8 cellular contexts compared by ENCODE assay signal in genomic region chr2:36597532-36598377, GRCh38. TPM values are rescaled to one million over a fixed set of nuclear protein-coding genes. Genes with fewer than 3 reads are reported as not detected.
DNase-seq lines count a peak whose midpoint lies in the region; ATAC-seq and TF ChIP-seq lines count a peak whose summit lies in the region.

A gene with protein sequence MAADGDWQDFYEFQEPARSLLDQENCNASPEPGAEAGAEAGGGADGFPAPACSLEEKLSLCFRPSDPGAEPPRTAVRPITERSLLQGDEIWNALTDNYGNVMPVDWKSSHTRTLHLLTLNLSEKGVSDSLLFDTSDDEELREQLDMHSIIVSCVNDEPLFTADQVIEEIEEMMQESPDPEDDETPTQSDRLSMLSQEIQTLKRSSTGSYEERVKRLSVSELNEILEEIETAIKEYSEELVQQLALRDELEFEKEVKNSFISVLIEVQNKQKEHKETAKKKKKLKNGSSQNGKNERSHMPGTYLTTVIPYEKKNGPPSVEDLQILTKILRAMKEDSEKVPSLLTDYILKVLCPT (minus strand): TSS chr2:36598168. CDS start chr2:36598142, 26 bp downstream.

- 0% methylated on average over 54 to 81 of the region's 81 CpGs for WGBS in heart right ventricle, 2 donors

- no peaks in the 10 kb centered on the region; the same call in 1 of the 2 replicates for H3K27me3 Mint-ChIP-seq in HFFc6 (ENCODE audit: insufficient read depth)

- peak within 1 kb of the TSS; percentile 93 for H3K4me3 Mint-ChIP-seq in HFFc6

- peaks cover 0 to 34% (median 24%) of the 10 kb centered on the region in 9 donors for H3K4me1 ChIP-seq in heart right ventricle
- H3K4me1 ChIP-seq in upper lobe of right lung = peaks cover 19% of the 10 kb centered on the region

- peaks cover 47% of the 10 kb centered on the region for H3K36me3 Mint-ChIP-seq in HFFc6 (ENCODE audit: low read depth)

- no peaks in the 10 kb centered on the region for H3K27me3 ChIP-seq in heart right ventricle
- H3K27me3 ChIP-seq in upper lobe of right lung = no peaks in the 10 kb centered on the region

- intact Hi-C loops in heart right ventricle (cut with DNase I) = loop anchor here in 1 of 10 donors (2.0 kb wide), 1 partner anchor 245 kb away; no protein-coding TSS in a partner anchor
- intact Hi-C loops in posterior vena cava (cut with DNase I) = no loop called here
- intact Hi-C loops in upper lobe of right lung (cut with DNase I) = no loop called here

- no peaks in the 10 kb centered on the region for H3K9me3 ChIP-seq in heart right ventricle
- no peaks in the 10 kb centered on the region for H3K9me3 ChIP-seq in upper lobe of right lung

- H3K27ac Mint-ChIP-seq in HFFc6 = peak within 1 kb of the TSS; percentile 87

- peak within 1 kb of the TSS; percentile 71 to 99 (median 99) for H3K27ac ChIP-seq in heart right ventricle
- H3K27ac ChIP-seq in upper lobe of right lung = peak within 1 kb of the TSS; percentile 97

- peaks cover 62% of the 10 kb centered on the region for H3K4me1 Mint-ChIP-seq in HFFc6 (ENCODE audit: low read depth)

- H3K36me3 ChIP-seq in heart right ventricle (peaks cover 0 to 14% (median 0%) of the 10 kb centered on the region in 9 donors), upper lobe of right lung (no peaks in the 10 kb centered on the region)

- H3K4me3 ChIP-seq in GM12875 (ENCODE audit: low read depth, low read length) (peak within 1 kb of the TSS; percentile 66), heart right ventricle (peak within 1 kb of the TSS; percentile 71 to 100 (median 99)), upper lobe of right lung (peak within 1 kb of the TSS; percentile 99)

- peak; percentile 96 to 99 (median 98) for ATAC-seq in heart right ventricle
- peak; percentile 98 for ATAC-seq in upper lobe of right lung

- no peak for TF ChIP-seq CTCF in GM12875 (IDR thresholded peaks at IDR 0.05; ENCODE audit: borderline replicate concordance, insufficient read depth, low read depth, low read length)
- TF ChIP-seq CTCF in HFFc6 (IDR thresholded peaks at IDR 0.05) = no peak
- peak in 1 of 9 donors; percentile 15 for TF ChIP-seq CTCF in heart right ventricle (IDR thresholded peaks at IDR 0.05)
- TF ChIP-seq CTCF in upper lobe of right lung (IDR thresholded peaks at IDR 0.05) = no peak

- DNase-seq in HFFc6 (peak; percentile 69), MV-4-11 (lab: John Stamatoyannopoulos, UW) (peak; percentile 68), T-helper 1 cell (peak; percentile 31 to 74 (median 42)), amniotic epithelial cell (ENCODE audit: low read depth) (peak; percentile 63), heart right ventricle (peak; percentile 78 to 81), posterior vena cava (ENCODE audit: low spot score) (peak; percentile 90), upper lobe of right lung (peak; percentile 92)

- peaks cover 21% of the 10 kb centered on the region for H3K9me3 Mint-ChIP-seq in HFFc6

RNA-seq across cellular contexts. Expression of the gene that starts here (rescaled TPM):
- 100 to 1,000 TPM; 113 to 126 (median 120) TPM for total RNA-seq in HFFc6 (2021; fragmentation: NEBNext Ultra II Directional; extraction: Animal tissue kit (Norgen Biotek cat#: 25700))
- total RNA-seq in heart right ventricle (10 to 100 TPM; 29.8 to 51.7 (median 40.9) TPM), posterior vena cava (10 to 100 TPM; 63.6 to 83.3 TPM), upper lobe of right lung (47.1 TPM)
- 10 to 100 TPM; 16.4 to 20.2 TPM for polyA plus RNA-seq in heart right ventricle

Comparison
In these comparisons a context has a peak if more than half of its experiments do, and no peak if none do; other contexts are left out.
1. Peak in every context shown above with its lines: DNase-seq, ATAC-seq, H3K4me3 ChIP-seq and H3K27ac ChIP-seq.
2. DNase-seq: peak in every context shown above with its lines; median percentile 92 in upper lobe of right lung; 90 in posterior vena cava; 80 in heart right ventricle; 69 in HFFc6; 68 in MV-4-11; 63 in amniotic epithelial cell; 42 in T-helper 1 cell.